Comparison of ENCODE assay signal across 11 cellular contexts in the genomic region with DNA sequence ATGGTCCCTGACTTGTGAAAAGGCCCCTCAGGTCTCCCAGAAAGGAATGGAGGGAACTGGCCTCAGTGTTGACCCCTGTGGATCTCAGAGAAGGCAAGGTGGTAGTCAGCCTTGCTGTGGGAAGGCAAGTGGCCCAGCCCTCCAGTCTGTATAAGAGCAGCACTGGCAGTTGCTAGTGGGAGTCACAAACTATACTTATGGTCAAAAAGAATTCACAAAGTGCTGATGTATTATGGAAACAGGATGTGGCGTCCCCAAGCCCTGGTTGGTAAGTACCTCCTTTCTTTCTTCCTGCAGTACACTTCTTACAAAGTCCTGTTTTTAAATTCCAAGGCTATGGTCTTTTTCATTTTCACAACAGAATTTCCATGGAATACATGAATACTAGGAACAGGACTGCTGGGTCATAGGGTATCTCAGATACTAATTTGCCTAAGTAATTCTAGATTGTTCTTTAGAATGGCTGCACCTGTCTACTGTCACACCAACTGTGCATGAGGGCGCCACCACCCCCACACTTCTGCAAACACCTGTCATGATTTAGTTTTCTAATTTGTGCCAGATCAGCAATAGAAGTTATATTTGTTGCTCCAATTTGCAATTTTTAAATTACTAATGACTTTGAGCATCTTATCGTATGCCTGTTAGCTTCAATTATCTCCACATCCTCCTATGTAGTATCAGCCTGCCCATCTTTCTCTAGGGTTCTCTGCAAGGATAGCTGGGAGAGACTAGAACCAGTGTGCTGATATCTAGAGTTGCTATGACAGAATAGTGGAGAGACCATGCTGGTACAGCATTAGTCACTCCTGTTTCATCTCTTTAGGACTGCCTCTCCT.
DNase-seq lines count a peak whose midpoint lies in the region; ATAC-seq and TF ChIP-seq lines count a peak whose summit lies in the region.
"Had no signal": no experiment of that assay in that cellular context is flagged by ENCODE, and none has a peak within 500 bp of the region (broad histone marks: within the 10 kb centered on the region; RNA-seq: fewer than 3 reads in every experiment).

No MANE protein-coding gene starts in this region.

- in situ Hi-C loops in GM13977 (cut with MboI; ENCODE audit: low pct_unique_long_range_greater_than_20kb, low sequenced_read_pairs, unreplicated experiment), result loop anchor here (10.0 kb wide), 1 partner anchor 530 kb away; no protein-coding TSS in a partner anchor

- no peaks in the 10 kb centered on the region for H3K36me3 Mint-ChIP-seq in activated naive CD8-positive, alpha-beta T cell
- H3K36me3 Mint-ChIP-seq: brain had no signal

- H3K27ac Mint-ChIP-seq in activated naive CD8-positive, alpha-beta T cell, result peak overlapping the region; percentile 25
- H3K27ac Mint-ChIP-seq: brain, nephron had no signal

- no peak for TF ChIP-seq CTCF in GM13977 (IDR thresholded peaks at IDR 0.05; ENCODE audit: extremely low read depth, insufficient read depth, missing control alignments)

- DNase-seq in GM13977 (ENCODE audit: low spot score), result peak; percentile 46
- no peak for DNase-seq in NCI-H2081 (lab: John Stamatoyannopoulos, UW)
- DNase-seq in foreskin melanocyte, result no peak
- DNase-seq in NCI-H2171 treated with DMSO at 0.1 percent for 48 hours (lab: John Stamatoyannopoulos, UW), result no peak
- no peak for DNase-seq in NCI-H345 (lab: John Stamatoyannopoulos, UW)
- DNase-seq: NCI-H446 treated with DMSO at 0.1 percent for 48 hours had no signal

- H3K4me1 Mint-ChIP-seq in activated naive CD8-positive, alpha-beta T cell (ENCODE audit: low read depth), result peaks cover 25% of the 10 kb centered on the region

- ATAC-seq in GM19395 (IDR thresholded peaks at IDR 0.05; ENCODE audit: unreplicated experiment) (peak; percentile 67), HG03066 (IDR thresholded peaks at IDR 0.05; ENCODE audit: low read depth, unreplicated experiment) (peak; percentile 55)

- no peaks in the 10 kb centered on the region for H3K9me3 Mint-ChIP-seq in activated naive CD8-positive, alpha-beta T cell (ENCODE audit: low read depth)
- H3K9me3 Mint-ChIP-seq: nephron had no signal

- no peak overlapping the region for H3K4me3 Mint-ChIP-seq in activated naive CD8-positive, alpha-beta T cell
- H3K4me3 Mint-ChIP-seq: brain, nephron had no signal

- H3K27me3 Mint-ChIP-seq in activated naive CD8-positive, alpha-beta T cell, result peaks cover 3% of the 10 kb centered on the region
- H3K27me3 Mint-ChIP-seq: brain had no signal
